ENCODE assay signal across 19 cellular contexts in genomic region chr21:34915364-34915834, GRCh38.
DNase-seq lines count a peak whose midpoint lies in the region; ATAC-seq and TF ChIP-seq lines count a peak whose summit lies in the region.
"Had no signal": no experiment of that assay in that cellular context is flagged by ENCODE, and none has a peak within 500 bp of the region (broad histone marks: within the 10 kb centered on the region; RNA-seq: fewer than 3 reads in every experiment).

No MANE protein-coding gene starts in this region.

- H3K27me3 ChIP-seq in BLaER1 (no peaks in the 10 kb centered on the region), IMR-90 (ENCODE audit: control insufficient read depth, insufficient read depth, low read length) (no peaks in the 10 kb centered on the region), left lung (no peaks in the 10 kb centered on the region)
- H3K27me3 ChIP-seq: BE2C, pancreas had no signal

- H3K4ac ChIP-seq in IMR-90 (ENCODE audit: low read depth, low read length) = peak overlapping the region; percentile 96; the same call in 1 of the 2 replicates

- H2AK5ac ChIP-seq in IMR-90 (ENCODE audit: low read depth, low read length) = peak overlapping the region; percentile 46; the same call in 1 of the 2 replicates

- dilution Hi-C loops in IMR-90 (cut with HindIII; ENCODE audit: low sequenced_read_pairs, unreplicated experiment) = no loop called here

- H3K27ac Mint-ChIP-seq in activated CD8-positive, alpha-beta T cell treated with anti-CD3 and anti-CD28 coated beads, Interleukin-2, amount 10 ng/mL, durations not matched to agents 7 days and 5 days = no peak overlapping the region
- no peak overlapping the region for H3K27ac Mint-ChIP-seq in chondrocyte (ENCODE audit: unreplicated experiment)
- H3K27ac Mint-ChIP-seq: type B pancreatic cell had no signal

- H3K4me3 ChIP-seq in BLaER1 = no peak overlapping the region
- H3K4me3 ChIP-seq in IMR-90 (ENCODE audit: insufficient read depth, low read depth, low read length) = no peak overlapping the region
- no peak overlapping the region for H3K4me3 ChIP-seq in choroid plexus epithelial cell (ENCODE audit: low read depth, low read length)
- H3K4me3 ChIP-seq in left lung = no peak overlapping the region
- H3K4me3 ChIP-seq: GM12878, pancreas, SK-N-MC had no signal

- H3K9ac ChIP-seq in BLaER1 (no peak overlapping the region), IMR-90 (ENCODE audit: low read depth, low read length) (no peak overlapping the region)

- peak overlapping the region; percentile 100 for H2BK120ac ChIP-seq in IMR-90 (ENCODE audit: low read depth, low read length)

- peak; percentile 75 for ATAC-seq in IMR-90 (ENCODE audit: low read depth)
- peak; percentile 9 for ATAC-seq in left lung
- ATAC-seq in GM18858 (IDR thresholded peaks at IDR 0.05; ENCODE audit: unreplicated experiment) = no peak
- no peak for ATAC-seq in activated CD8-positive, alpha-beta T cell treated with anti-CD3 and anti-CD28 coated beads, Interleukin-2, amount 10 ng/mL, durations not matched to agents 7 days and 5 days
- ATAC-seq: GM12878, pancreas had no signal

- H3K4me2 ChIP-seq in BLaER1 (peak overlapping the region; percentile 85), IMR-90 (ENCODE audit: low read depth, low read length) (peak overlapping the region; percentile 26; the same call in 1 of the 2 replicates)

- no peak overlapping the region for H3K14ac ChIP-seq in IMR-90 (replicated peaks; ENCODE audit: low read depth, low read length)

- H3K27me3 Mint-ChIP-seq in activated CD8-positive, alpha-beta T cell treated with anti-CD3 and anti-CD28 coated beads, Interleukin-2, amount 10 ng/mL, durations not matched to agents 7 days and 5 days (ENCODE audit: low read depth) = peaks cover 13% of the 10 kb centered on the region
- no peaks in the 10 kb centered on the region for H3K27me3 Mint-ChIP-seq in chondrocyte (ENCODE audit: low read depth)

- DNase-seq in IMR-90 (peak; percentile 65), choroid plexus epithelial cell (ENCODE audit: low read depth) (peak; percentile 54), left lung (no peak), NCI-H187 treated with DMSO at 0.1 percent for 48 hours (lab: John Stamatoyannopoulos, UW) (no peak), chondrocyte (ENCODE audit: low spot score) (no peak)
- no peak for DNase-seq in activated CD8-positive, alpha-beta T cell treated with anti-CD3 and anti-CD28 coated beads, Interleukin-2, amount 10 ng/mL, durations not matched to agents 7 days and 5 days
- DNase-seq: BE2C; effector CD8-positive, alpha-beta T cell; KG1; NCI-H1436; pancreas; small intestine; stimulated activated naive CD4-positive, alpha-beta T cell had no signal

- H4K91ac ChIP-seq in IMR-90 (ENCODE audit: insufficient read depth, low read depth, low read length) = peak overlapping the region; percentile 7; the same call in 1 of the 2 replicates

- intact Hi-C loops in IMR-90 (cut with micrococcal nuclease) (loop anchor here (5.0 kb wide), 1 partner anchor 67 kb away; no protein-coding TSS in a partner anchor), left lung (cut with DNase I) (no loop called here)

- TF ChIP-seq CTCF in IMR-90 (conservative IDR thresholded peaks at IDR 0.05; ENCODE audit: low read depth, low read length) = no peak
- TF ChIP-seq CTCF in choroid plexus epithelial cell (conservative IDR thresholded peaks at IDR 0.05; ENCODE audit: low read depth, low read length) = no peak
- no peak for TF ChIP-seq CTCF in left lung (IDR thresholded peaks at IDR 0.05)
- no peak for TF ChIP-seq CTCF in chondrocyte (IDR thresholded peaks at IDR 0.05)

- no peak overlapping the region for H2AK9ac ChIP-seq in IMR-90 (replicated peaks; ENCODE audit: low read depth, low read length, poor library complexity)

- POLR2A ChIA-PET in IMR-90 (lab: Charles Lee; ENCODE audit: unreplicated experiment) = no interaction called here
- POLR2A ChIA-PET in activated CD8-positive, alpha-beta T cell treated with anti-CD3 and anti-CD28 coated beads, Interleukin-2, amount 10 ng/mL, durations not matched to agents 7 days and 5 days (lab: Charles Lee) = no interaction called here

- in situ Hi-C loops in IMR-90 (cut with MboI; ENCODE audit: low sequenced_read_pairs) = loop anchor here (10.0 kb wide), 1 partner anchor 129 kb away; the partner anchor contains the start of gene RUNX1

- H3K56ac ChIP-seq in IMR-90 (ENCODE audit: extremely low read depth, insufficient read depth, low read length) = peak overlapping the region; percentile 77

- peaks cover 0 to 16% of the 10 kb centered on the region in 2 experiments; a peak in 2 of 4 replicates for H3K79me1 ChIP-seq in IMR-90 (ENCODE audit: low read depth in 1 of 2, low read length in 2 of 2)

- H3K23ac ChIP-seq in IMR-90 (ENCODE audit: low read depth, low read length) = peak overlapping the region; percentile 57; the same call in 1 of the 2 replicates

- no peak for TF ChIP-seq POLR2A in IMR-90 (IDR thresholded peaks at IDR 0.05; ENCODE audit: low read depth, low read length)

- peak overlapping the region; percentile 5; the same call in 1 of the 2 replicates for H3K18ac ChIP-seq in IMR-90 (ENCODE audit: low read depth, low read length)

- H4K8ac ChIP-seq in IMR-90 (ENCODE audit: low read depth in 2 of 2, low read length in 2 of 2) = peak overlapping the region in 1 of 2 experiments; percentile 50; a peak in 2 of 4 replicates

- no peaks in the 10 kb centered on the region for H3K36me3 Mint-ChIP-seq in activated CD8-positive, alpha-beta T cell treated with anti-CD3 and anti-CD28 coated beads, Interleukin-2, amount 10 ng/mL, durations not matched to agents 7 days and 5 days (ENCODE audit: low read depth)
- no peaks in the 10 kb centered on the region for H3K36me3 Mint-ChIP-seq in chondrocyte (ENCODE audit: low read depth)
- H3K36me3 Mint-ChIP-seq: type B pancreatic cell had no signal

- no peaks in the 10 kb centered on the region for H3K9me3 Mint-ChIP-seq in activated CD8-positive, alpha-beta T cell treated with anti-CD3 and anti-CD28 coated beads, Interleukin-2, amount 10 ng/mL, durations not matched to agents 7 days and 5 days (ENCODE audit: insufficient read depth)
- H3K9me3 Mint-ChIP-seq in chondrocyte (ENCODE audit: low read depth) = no peaks in the 10 kb centered on the region
- H3K9me3 Mint-ChIP-seq: type B pancreatic cell had no signal

- no peak overlapping the region for H3K27ac ChIP-seq in BLaER1
- peak overlapping the region; percentile 77; the same call in 1 of the 2 replicates for H3K27ac ChIP-seq in IMR-90 (ENCODE audit: insufficient read depth, low read length)
- H3K27ac ChIP-seq in left lung = no peak overlapping the region
- H3K27ac ChIP-seq: pancreas, SK-N-MC, VCaP had no signal

- H2BK20ac ChIP-seq in IMR-90 (ENCODE audit: low read depth, low read length) = peak overlapping the region; percentile 58

- H3K36me3 ChIP-seq in BLaER1 (peaks cover 57% of the 10 kb centered on the region), IMR-90 (ENCODE audit: control insufficient read depth, insufficient read depth, low read length) (no peaks in the 10 kb centered on the region), left lung (no peaks in the 10 kb centered on the region)
- H3K36me3 ChIP-seq: BE2C, pancreas had no signal

- H3K4me3 Mint-ChIP-seq in activated CD8-positive, alpha-beta T cell treated with anti-CD3 and anti-CD28 coated beads, Interleukin-2, amount 10 ng/mL, durations not matched to agents 7 days and 5 days = no peak overlapping the region
- no peak overlapping the region for H3K4me3 Mint-ChIP-seq in chondrocyte (ENCODE audit: unreplicated experiment)
- H3K4me3 Mint-ChIP-seq: type B pancreatic cell had no signal

- no peak overlapping the region for H4K5ac ChIP-seq in IMR-90 (ENCODE audit: low read depth, low read length)

- H3K4me1 ChIP-seq in BLaER1 (peaks cover 100% of the 10 kb centered on the region), IMR-90 (ENCODE audit: control insufficient read depth, insufficient read depth, low read length) (peaks cover 20% of the 10 kb centered on the region), left lung (peaks cover 10 to 38% of the 10 kb centered on the region in 2 donors)
- H3K4me1 ChIP-seq: BE2C, pancreas had no signal

- no peaks in the 10 kb centered on the region for H3K4me1 Mint-ChIP-seq in activated CD8-positive, alpha-beta T cell treated with anti-CD3 and anti-CD28 coated beads, Interleukin-2, amount 10 ng/mL, durations not matched to agents 7 days and 5 days (ENCODE audit: low read depth)
- H3K4me1 Mint-ChIP-seq in chondrocyte (ENCODE audit: low read depth) = peaks cover 18% of the 10 kb centered on the region

- no TSS peak for BruUV-seq in IMR-90 (replicated peaks; lab: Mats Ljungman, UMichigan)

- H4K20me1 ChIP-seq in BLaER1 (peaks cover 100% of the 10 kb centered on the region), IMR-90 (ENCODE audit: insufficient read depth, low read length) (no peaks in the 10 kb centered on the region)

- no peak for TF ChIP-seq RAD21 in IMR-90 (IDR thresholded peaks at IDR 0.05; ENCODE audit: low read length)

- H3K9me3 ChIP-seq in BLaER1 (no peaks in the 10 kb centered on the region), IMR-90 (ENCODE audit: control insufficient read depth, insufficient read depth, low read length) (no peaks in the 10 kb centered on the region), left lung (no peaks in the 10 kb centered on the region)
- H3K9me3 ChIP-seq: BE2C, pancreas had no signal

- CTCF ChIA-PET in IMR-90 (lab: Yijun Ruan, JAX) = no interaction called here
- CTCF ChIA-PET in activated CD8-positive, alpha-beta T cell treated with anti-CD3 and anti-CD28 coated beads, Interleukin-2, amount 10 ng/mL, durations not matched to agents 7 days and 5 days (lab: Charles Lee) = no interaction called here

- H3K9me1 ChIP-seq in IMR-90 (ENCODE audit: insufficient read depth, low read length) = peaks cover 24% of the 10 kb centered on the region

- H2BK5ac ChIP-seq in IMR-90 (ENCODE audit: low read depth, low read length, poor library complexity, severe bottlenecking) = peak overlapping the region; percentile 95

- H2AFZ ChIP-seq in IMR-90 (replicated peaks; ENCODE audit: low read length, poor library complexity) = no peak overlapping the region

- H2BK15ac ChIP-seq in IMR-90 (ENCODE audit: low read depth, low read length) = peak overlapping the region; percentile 31; the same call in 1 of the 3 replicates

TF ChIP-seq in IMR-90, 13 proteins besides CTCF, POLR2A, EP300 and RAD21:
- peak; percentile 42; the same call in 1 of the 2 replicates for TF ChIP-seq FOS (IDR thresholded peaks at IDR 0.05; ENCODE audit: low read depth, low read length)
- no peak for TF ChIP-seq SMC3 (IDR thresholded peaks at IDR 0.05; ENCODE audit: low read depth, low read length)
- peak; percentile 52; the same call in 1 of the 2 replicates for TF ChIP-seq MAFK (IDR thresholded peaks at IDR 0.05; ENCODE audit: low read depth, low read length)
TF ChIP-seq in IMR-90: peak in this region for 2.

Comparison
In these comparisons a context has a peak if more than half of its experiments do, and no peak if none do; other contexts are left out.
1. ATAC-seq: peak in IMR-90 (single experiment) and left lung (single experiment); none in GM18858 (single experiment) and activated CD8-positive, alpha-beta T cell treated with anti-CD3 and anti-CD28 coated beads, Interleukin-2, amount 10 ng/mL, durations not matched to agents 7 days and 5 days (single experiment).
2. DNase-seq: peak in IMR-90 (single experiment) and choroid plexus epithelial cell (single experiment); none in left lung (0 of 2), NCI-H187 treated with DMSO at 0.1 percent for 48 hours (single experiment), activated CD8-positive, alpha-beta T cell treated with anti-CD3 and anti-CD28 coated beads, Interleukin-2, amount 10 ng/mL, durations not matched to agents 7 days and 5 days (single experiment) and chondrocyte (single experiment).